16 cellular contexts compared by ENCODE assay signal in the genomic region with DNA sequence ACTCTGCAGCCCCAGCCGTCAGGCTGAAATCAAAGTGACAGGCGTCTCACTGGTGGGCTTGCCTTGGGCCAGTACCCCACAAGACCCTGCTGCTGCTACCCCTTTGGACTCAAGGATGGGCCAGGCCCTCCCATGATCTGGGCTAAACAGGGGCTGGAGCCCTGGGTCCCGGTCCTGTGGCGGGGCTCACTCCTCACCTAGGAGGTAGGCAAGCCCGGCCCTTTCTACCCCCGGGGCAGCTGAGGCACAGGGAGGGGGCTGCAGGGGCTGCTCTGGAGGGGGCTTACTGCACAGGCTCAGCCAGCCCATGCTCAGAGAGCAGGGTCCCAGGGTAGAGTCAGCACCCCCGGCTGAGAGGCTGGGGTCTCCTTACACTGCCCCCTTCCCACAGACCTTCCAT. TPM values are rescaled to one million over a fixed set of nuclear protein-coding genes. Genes with fewer than 3 reads are reported as not detected.
"Had no signal": no experiment of that assay in that cellular context is flagged by ENCODE, and none has a peak within 500 bp of the region (broad histone marks: within the 10 kb centered on the region; RNA-seq: fewer than 3 reads in every experiment).

No MANE protein-coding gene starts in this region.

- H3K4me3 ChIP-seq: gastroesophageal sphincter, transverse colon had no signal

- H3K9me3 ChIP-seq: gastroesophageal sphincter, transverse colon had no signal

- H3K9ac ChIP-seq: parathyroid adenoma had no signal

- H3K36me3 ChIP-seq: transverse colon had no signal

- H2AFZ ChIP-seq: parathyroid adenoma had no signal

- H3K27ac ChIP-seq: brain microvascular endothelial cell, parathyroid adenoma, transverse colon had no signal

- H3K79me2 ChIP-seq: parathyroid adenoma had no signal

- H3K27me3 ChIP-seq: brain microvascular endothelial cell, gastroesophageal sphincter, transverse colon had no signal

- ATAC-seq: activated T-cell treated with anti-CD3 and anti-CD28 coated beads, Interleukin-2, amount 50 U/mL, for 72 hours; gastroesophageal sphincter; T-cell had no signal

- H3K4me1 ChIP-seq: parathyroid adenoma, transverse colon had no signal

- FAIRE-seq: keratinocyte had no signal

- DNase-seq: activated CD4-positive, alpha-beta T cell treated with anti-CD3 and anti-CD28 coated beads, Interleukin-2, amount 10 ng/mL, durations not matched to agents 7 days and 5 days; activated CD8-positive, alpha-beta memory T cell treated with anti-CD3 and anti-CD28 coated beads, Interleukin-2, amount 50 U/mL, for 48 hours; activated gamma-delta T cell; activated T-cell treated with anti-CD3 and anti-CD28 coated beads, Interleukin-2, amount 50 U/mL, for 72 hours; brain microvascular endothelial cell; erythroblast; hippocampal formation; stimulated activated CD4-positive, alpha-beta T cell treated with anti-CD3 and anti-CD28 coated beads, Interleukin-15, amount 100 ng/mL, for 24 hours; stimulated activated CD4-positive, alpha-beta T cell treated with anti-CD3 and anti-CD28 coated beads, Interleukin-4, amount 100 ng/mL, for 1 hour; stimulated activated naive CD4-positive, alpha-beta T cell; T-cell; T-helper 9 cell; transverse colon had no signal

RNA-seq across cellular contexts. Expression of gene KIFC3, which starts 43.2 kb away (rescaled TPM):
- total RNA-seq: activated CD4-positive, alpha-beta T cell treated with anti-CD3 and anti-CD28 coated beads, Interleukin-2, amount 10 ng/mL, durations not matched to agents 7 days and 5 days had no signal
